12 cellular contexts compared by ENCODE assay signal in genomic region chr16:89335803-89336485, GRCh38.
DNase-seq lines count a peak whose midpoint lies in the region; ATAC-seq, FAIRE-seq and TF ChIP-seq lines count a peak whose summit lies in the region.
"Had no signal": no experiment of that assay in that cellular context is flagged by ENCODE, and none has a peak within 500 bp of the region (broad histone marks: within the 10 kb centered on the region; RNA-seq: fewer than 3 reads in every experiment).

No MANE protein-coding gene starts in this region.

- H2BK5ac ChIP-seq in mesenchymal stem cell (ENCODE audit: low read depth, low read length, poor library complexity, severe bottlenecking): no peak overlapping the region

- H3K4me1 Mint-ChIP-seq in activated T-cell treated with anti-CD3 and anti-CD28 coated beads, Interleukin-2, amount 50 U/mL, for 24 hours (ENCODE audit: low read depth): peaks cover 87% of the 10 kb centered on the region
- H3K4me1 Mint-ChIP-seq in mesothelial cell of epicardium: peaks cover 31% of the 10 kb centered on the region

- H3K4me1 ChIP-seq in upper lobe of right lung (peaks cover 55% of the 10 kb centered on the region), mesenchymal stem cell (ENCODE audit: control insufficient read depth, insufficient read depth, low read depth, low read length) (peaks cover 40% of the 10 kb centered on the region)

- peak overlapping the region; percentile 82 for H3K27ac Mint-ChIP-seq in activated T-cell treated with anti-CD3 and anti-CD28 coated beads, Interleukin-2, amount 50 U/mL, for 24 hours
- peak overlapping the region; percentile 21 for H3K27ac Mint-ChIP-seq in mesothelial cell of epicardium

- H2BK12ac ChIP-seq in mesenchymal stem cell (ENCODE audit: low read length in 2 of 2): no peak overlapping the region

- H3K27me3 ChIP-seq in upper lobe of right lung (no peaks in the 10 kb centered on the region), mesenchymal stem cell (ENCODE audit: control insufficient read depth in 1 of 2, insufficient read depth in 1 of 2, low read length in 2 of 2) (no peaks in the 10 kb centered on the region)
- H3K27me3 ChIP-seq: SJSA1 had no signal

- intact Hi-C loops in upper lobe of right lung (cut with DNase I): loop anchor here (10.0 kb wide), 1 partner anchor 149 kb away; no protein-coding TSS in a partner anchor

- H3K4me3 Mint-ChIP-seq in activated T-cell treated with anti-CD3 and anti-CD28 coated beads, Interleukin-2, amount 50 U/mL, for 24 hours: no peak overlapping the region
- no peak overlapping the region for H3K4me3 Mint-ChIP-seq in mesothelial cell of epicardium

- H3K4me2 ChIP-seq in mesenchymal stem cell (ENCODE audit: low read length, poor library complexity, severe bottlenecking): no peak overlapping the region

- no peak overlapping the region for H3K9ac ChIP-seq in mesenchymal stem cell (ENCODE audit: low read length)

- WGBS in mesenchymal stem cell: 91% methylated on average over 15 of the region's 16 CpGs

- H3K14ac ChIP-seq in mesenchymal stem cell (ENCODE audit: low read length in 2 of 2): peak overlapping the region in 1 of 2 experiments; percentile 68

- no peaks in the 10 kb centered on the region for H3K9me3 Mint-ChIP-seq in activated T-cell treated with anti-CD3 and anti-CD28 coated beads, Interleukin-2, amount 50 U/mL, for 24 hours
- no peaks in the 10 kb centered on the region for H3K9me3 Mint-ChIP-seq in mesothelial cell of epicardium

- no peak for ATAC-seq in upper lobe of right lung

- peak overlapping the region in 1 of 2 experiments; percentile 11 for H3K18ac ChIP-seq in mesenchymal stem cell (ENCODE audit: low read depth in 1 of 2, low read length in 2 of 2)

- FAIRE-seq in urothelium cell line (lab: Jason Lieb, UNC): no peak
- FAIRE-seq: A204.1, bronchial epithelial cell had no signal

- H3K9me3 ChIP-seq in upper lobe of right lung: no peaks in the 10 kb centered on the region
- H3K9me3 ChIP-seq in mesenchymal stem cell (ENCODE audit: control insufficient read depth, low read length): no peaks in the 10 kb centered on the region
- H3K9me3 ChIP-seq: SJSA1, thoracic aorta had no signal

- H2AK5ac ChIP-seq in mesenchymal stem cell (ENCODE audit: low read length, severe bottlenecking): no peak overlapping the region

- TF ChIP-seq CTCF in mesothelial cell of epicardium (IDR thresholded peaks at IDR 0.05; ENCODE audit: unreplicated experiment): no peak
- TF ChIP-seq CTCF in upper lobe of right lung (IDR thresholded peaks at IDR 0.05): no peak

- H3K79me1 ChIP-seq in mesenchymal stem cell (replicated peaks; ENCODE audit: low read length, poor library complexity, severe bottlenecking): peaks cover 21% of the 10 kb centered on the region

- H2BK15ac ChIP-seq in mesenchymal stem cell (ENCODE audit: low read depth, poor library complexity, severe bottlenecking): no peak overlapping the region

- H3K4ac ChIP-seq in mesenchymal stem cell (ENCODE audit: low read depth in 1 of 2, low read length in 2 of 2): no peak overlapping the region

- H4K8ac ChIP-seq in mesenchymal stem cell (ENCODE audit: low read length): no peak overlapping the region

- no peak overlapping the region for H4K91ac ChIP-seq in mesenchymal stem cell (ENCODE audit: low read length)

- DNase-seq in activated T-cell treated with anti-CD3 and anti-CD28 coated beads, Interleukin-2, amount 50 U/mL, for 24 hours: no peak
- no peak for DNase-seq in activated T-cell treated with anti-CD3 and anti-CD28 coated beads, Interleukin-2, amount 50 U/mL, for 1 hour
- no peak for DNase-seq in mesothelial cell of epicardium (ENCODE audit: low spot score in 2 of 2, unreplicated experiment in 2 of 2)
- DNase-seq in upper lobe of right lung: peak; percentile 28
- no peak for DNase-seq in NCI-H1092 treated with DMSO at 0.1 percent for 48 hours (lab: John Stamatoyannopoulos, UW)
- no peak for DNase-seq in mesenchymal stem cell
- no peak for DNase-seq in urothelium cell line (ENCODE audit: low spot score)

- H3K36me3 ChIP-seq in upper lobe of right lung: no peaks in the 10 kb centered on the region
- peaks cover 4 to 18% of the 10 kb centered on the region in 2 experiments for H3K36me3 ChIP-seq in mesenchymal stem cell (ENCODE audit: control insufficient read depth in 1 of 2, insufficient read depth in 2 of 2, low read depth in 1 of 2, low read length in 2 of 2)
- H3K36me3 ChIP-seq: SJSA1, thoracic aorta had no signal

- no peak overlapping the region for H3K4me3 ChIP-seq in upper lobe of right lung
- no peak overlapping the region for H3K4me3 ChIP-seq in mesenchymal stem cell (ENCODE audit: insufficient read depth in 1 of 2, low read depth in 1 of 2, low read length in 2 of 2)
- H3K4me3 ChIP-seq: SJSA1, thoracic aorta had no signal

- H2BK120ac ChIP-seq in mesenchymal stem cell (ENCODE audit: low read depth, low read length): no peak overlapping the region

- H2AFZ ChIP-seq in mesenchymal stem cell (ENCODE audit: low read depth, low read length): no peak overlapping the region

- H3K27ac ChIP-seq in cingulate gyrus (ENCODE audit: low read depth, low read length) (peak overlapping the region; percentile 60), upper lobe of right lung (peak overlapping the region; percentile 20), mesenchymal stem cell (ENCODE audit: low read length, poor library complexity, severe bottlenecking) (no peak overlapping the region)
- H3K27ac ChIP-seq: SJSA1, thoracic aorta had no signal

- H3K36me3 Mint-ChIP-seq in activated T-cell treated with anti-CD3 and anti-CD28 coated beads, Interleukin-2, amount 50 U/mL, for 24 hours (ENCODE audit: low read depth): peaks cover 18% of the 10 kb centered on the region
- H3K36me3 Mint-ChIP-seq in mesothelial cell of epicardium: no peaks in the 10 kb centered on the region

- no peaks in the 10 kb centered on the region for H3K27me3 Mint-ChIP-seq in activated T-cell treated with anti-CD3 and anti-CD28 coated beads, Interleukin-2, amount 50 U/mL, for 24 hours
- no peaks in the 10 kb centered on the region for H3K27me3 Mint-ChIP-seq in mesothelial cell of epicardium (ENCODE audit: low read depth)

- peak overlapping the region in 1 of 2 experiments; percentile 9 for H3K23ac ChIP-seq in mesenchymal stem cell (ENCODE audit: low read length in 2 of 2)
